Comparison of ENCODE assay signal across 26 cellular contexts in the genomic region with DNA sequence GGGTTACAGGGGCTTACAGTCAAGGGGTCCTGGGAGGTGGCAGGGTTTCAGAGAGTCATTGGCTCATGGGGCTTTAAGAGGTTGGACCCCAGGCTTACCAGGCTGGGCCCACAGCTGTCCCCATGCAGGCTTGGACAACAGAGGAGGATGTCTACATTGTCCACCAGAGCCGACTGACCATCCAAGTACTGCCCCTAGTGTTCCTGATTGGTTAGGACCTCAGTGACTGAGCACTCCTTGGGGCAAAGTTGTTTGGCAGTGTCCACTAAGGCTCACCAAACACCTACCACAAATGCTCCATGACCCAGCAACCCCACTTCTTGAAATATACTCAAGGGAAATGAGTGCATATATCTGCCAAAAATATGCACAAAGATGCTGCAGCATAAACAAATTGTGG.
DNase-seq lines count a peak whose midpoint lies in the region; ATAC-seq and TF ChIP-seq lines count a peak whose summit lies in the region.
"Had no signal": no experiment of that assay in that cellular context is flagged by ENCODE, and none has a peak within 500 bp of the region (broad histone marks: within the 10 kb centered on the region; RNA-seq: fewer than 3 reads in every experiment).

No MANE protein-coding gene starts in this region.

- no peaks in the 10 kb centered on the region for H3K27me3 ChIP-seq in BE2C
- H3K27me3 ChIP-seq: SJSA1, tibial nerve had no signal

- no peak overlapping the region for H3K4me3 Mint-ChIP-seq in progenitor cell of endocrine pancreas (ENCODE audit: low read depth)
- H3K4me3 Mint-ChIP-seq: activated CD4-positive, alpha-beta memory T cell treated with anti-CD3 and anti-CD28 coated beads for 36 hours; activated naive CD8-positive, alpha-beta T cell treated with anti-CD3 and anti-CD28 coated beads, Interleukin-2, amount 50 U/mL, for 24 hours; naive thymus-derived CD8-positive, alpha-beta T cell had no signal

- H3K4me3 ChIP-seq in BE2C (ENCODE audit: low read depth, low read length) (no peak overlapping the region), epithelial cell of proximal tubule (ENCODE audit: low read depth, low read length) (no peak overlapping the region)
- H3K4me3 ChIP-seq: SJSA1, skin epidermis, tibial nerve had no signal

- H3K27me3 Mint-ChIP-seq in progenitor cell of endocrine pancreas, result peaks cover 5% of the 10 kb centered on the region
- H3K27me3 Mint-ChIP-seq: activated CD4-positive, alpha-beta memory T cell treated with anti-CD3 and anti-CD28 coated beads for 36 hours; activated naive CD8-positive, alpha-beta T cell treated with anti-CD3 and anti-CD28 coated beads, Interleukin-2, amount 50 U/mL, for 24 hours; naive thymus-derived CD8-positive, alpha-beta T cell had no signal

- DNase-seq in BE2C, result no peak
- no peak for DNase-seq in epithelial cell of proximal tubule (ENCODE audit: low read depth)
- no peak for DNase-seq in progenitor cell of endocrine pancreas (ENCODE audit: low spot score, unreplicated experiment)
- no peak for DNase-seq in COLO829 (ENCODE audit: low spot score)
- DNase-seq in NCI-H526 (lab: John Stamatoyannopoulos, UW), result no peak
- DNase-seq: activated CD4-positive, alpha-beta memory T cell treated with anti-CD3 and anti-CD28 coated beads for 36 hours; activated CD8-positive, alpha-beta memory T cell treated with anti-CD3 and anti-CD28 coated beads, Interleukin-2, amount 50 U/mL, for 4 hours; activated naive CD8-positive, alpha-beta T cell treated with anti-CD3 and anti-CD28 coated beads, Interleukin-2, amount 50 U/mL, for 24 hours; EL; left ventricle myocardium superior; midbrain; naive thymus-derived CD8-positive, alpha-beta T cell; NCI-H1436; NCI-H2081 treated with DMSO at 0.1 percent for 48 hours; NCI-H226; NCI-H748 treated with DMSO at 0.1 percent for 48 hours; occipital lobe; stimulated activated CD4-positive, alpha-beta T cell treated with anti-CD3 and anti-CD28 coated beads, Interleukin-1b, Interleukin-23, amount 100 ng/mL, for 48 hours; stimulated activated CD8-positive, alpha-beta memory T cell treated with anti-CD3 and anti-CD28 coated beads, Interleukin-4, amount 100 ng/mL, for 48 hours; T-helper 1 cell had no signal

- H3K4me1 ChIP-seq in BE2C, result no peaks in the 10 kb centered on the region
- H3K4me1 ChIP-seq: SJSA1 had no signal

- no peaks in the 10 kb centered on the region for H3K36me3 Mint-ChIP-seq in progenitor cell of endocrine pancreas (ENCODE audit: insufficient read depth)
- H3K36me3 Mint-ChIP-seq: activated CD4-positive, alpha-beta memory T cell treated with anti-CD3 and anti-CD28 coated beads for 36 hours; naive thymus-derived CD8-positive, alpha-beta T cell had no signal

- H3K4me1 Mint-ChIP-seq in progenitor cell of endocrine pancreas (ENCODE audit: low read depth), result no peaks in the 10 kb centered on the region
- H3K4me1 Mint-ChIP-seq: activated naive CD8-positive, alpha-beta T cell treated with anti-CD3 and anti-CD28 coated beads, Interleukin-2, amount 50 U/mL, for 24 hours had no signal

- peak overlapping the region; percentile 26 for H3K27ac Mint-ChIP-seq in progenitor cell of endocrine pancreas
- H3K27ac Mint-ChIP-seq: activated CD4-positive, alpha-beta memory T cell treated with anti-CD3 and anti-CD28 coated beads for 36 hours; activated naive CD8-positive, alpha-beta T cell treated with anti-CD3 and anti-CD28 coated beads, Interleukin-2, amount 50 U/mL, for 24 hours had no signal

- no peaks in the 10 kb centered on the region for H3K9me3 Mint-ChIP-seq in progenitor cell of endocrine pancreas (ENCODE audit: low read depth)
- H3K9me3 Mint-ChIP-seq: activated CD4-positive, alpha-beta memory T cell treated with anti-CD3 and anti-CD28 coated beads for 36 hours; activated naive CD8-positive, alpha-beta T cell treated with anti-CD3 and anti-CD28 coated beads, Interleukin-2, amount 50 U/mL, for 24 hours; naive thymus-derived CD8-positive, alpha-beta T cell had no signal

- H3K36me3 ChIP-seq in BE2C, result no peaks in the 10 kb centered on the region
- H3K36me3 ChIP-seq: SJSA1, tibial nerve had no signal

- ATAC-seq in GM19023 (IDR thresholded peaks at IDR 0.05; ENCODE audit: unreplicated experiment), result no peak
- no peak for ATAC-seq in HG03520 (IDR thresholded peaks at IDR 0.05; ENCODE audit: unreplicated experiment)
- ATAC-seq: activated naive CD8-positive, alpha-beta T cell treated with anti-CD3 and anti-CD28 coated beads, Interleukin-2, amount 50 U/mL, for 24 hours; left ventricle myocardium superior; naive thymus-derived CD8-positive, alpha-beta T cell had no signal

- TF ChIP-seq CTCF in BE2C (IDR thresholded peaks at IDR 0.05; ENCODE audit: low read depth, low read length) (0 out of 2 replicates have a peak, but pooled peaks have one; percentile 3), GM12873 (IDR thresholded peaks at IDR 0.05; ENCODE audit: insufficient read depth, low read depth, low read length, missing control alignments) (peak; percentile 12), epithelial cell of proximal tubule (conservative IDR thresholded peaks at IDR 0.05; ENCODE audit: low read depth, low read length) (peak; percentile 23), progenitor cell of endocrine pancreas (IDR thresholded peaks at IDR 0.05; ENCODE audit: unreplicated experiment) (no peak)

- no peaks in the 10 kb centered on the region for H3K9me3 ChIP-seq in BE2C
- H3K9me3 ChIP-seq: SJSA1, tibial nerve had no signal
